17 cellular contexts compared by ENCODE assay signal in the genomic region with DNA sequence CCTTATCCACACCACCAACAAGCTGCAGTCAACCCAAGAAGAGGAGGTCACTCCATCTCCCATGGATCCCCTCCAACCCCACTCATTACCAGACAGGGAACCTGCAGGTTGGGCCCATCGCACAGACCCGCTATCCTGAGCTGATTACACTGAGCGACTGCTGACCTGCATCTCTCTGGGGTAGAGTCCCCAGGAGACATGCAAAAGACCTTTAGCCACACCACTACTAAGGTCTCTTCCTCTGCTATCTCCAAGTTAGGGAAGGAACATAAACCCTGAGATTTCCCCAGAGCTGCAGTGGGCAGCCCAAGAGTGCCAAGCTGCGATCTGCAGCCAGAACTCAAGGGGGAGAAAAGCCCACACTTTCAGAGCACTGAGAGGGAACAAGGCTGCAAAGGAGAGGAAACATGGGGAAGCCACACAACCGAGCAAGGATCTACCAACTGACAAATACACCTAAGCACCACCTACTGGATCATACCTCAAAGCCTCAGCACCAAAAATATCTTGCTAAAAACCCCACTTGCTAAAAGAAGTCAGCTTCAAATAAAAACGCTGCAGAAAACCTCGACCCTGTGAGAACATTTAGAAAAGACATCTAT.
DNase-seq lines count a peak whose midpoint lies in the region; ATAC-seq and TF ChIP-seq lines count a peak whose summit lies in the region.
"Had no signal": no experiment of that assay in that cellular context is flagged by ENCODE, and none has a peak within 500 bp of the region (broad histone marks: within the 10 kb centered on the region; RNA-seq: fewer than 3 reads in every experiment).

No MANE protein-coding gene starts in this region.

- 0 out of 2 replicates have a peak, but pooled peaks cover 2% of the 10 kb centered on the region for H3K27me3 Mint-ChIP-seq in WTC11 (ENCODE audit: low read depth)

- no peak for DNase-seq in WTC11 (ENCODE audit: low spot score)
- DNase-seq in effector CD4-positive, alpha-beta T cell = no peak
- no peak for DNase-seq in heart left ventricle
- no peak for DNase-seq in activated naive CD4-positive, alpha-beta T cell treated with anti-CD3 and anti-CD28 coated beads, Interleukin-2, amount 50 U/mL, for 72 hours (ENCODE audit: low spot score in 2 of 2)
- no peak for DNase-seq in NCI-H526 treated with DMSO at 0.1 percent for 48 hours (lab: John Stamatoyannopoulos, UW)
- DNase-seq: activated CD4-positive, CD25-positive, alpha-beta regulatory T cell; activated effector memory CD4-positive, alpha-beta T cell treated with Interleukin-2 at 50 U/mL for 16 hours; Caco-2; cortex of kidney; HCEC 1CT; RPMI8226; stimulated activated CD4-positive, alpha-beta T cell treated with anti-CD3 and anti-CD28 coated beads, Interleukin-2, amount 100 ng/mL, for 48 hours; tibial artery had no signal

- POLR2A ChIA-PET in WTC11 (lab: Charles Lee) = interaction anchor here (0.8 kb wide), 1 partner anchor 9 kb away, joined by 3 read pairs; no protein-coding TSS in a partner anchor

- peaks cover 14% of the 10 kb centered on the region for H3K4me1 Mint-ChIP-seq in WTC11

- H3K36me3 ChIP-seq in heart left ventricle = no peaks in the 10 kb centered on the region
- H3K36me3 ChIP-seq: tibial artery had no signal

- peaks cover 7% of the 10 kb centered on the region; the same call in 1 of the 2 replicates for H3K36me3 Mint-ChIP-seq in WTC11
- H3K36me3 Mint-ChIP-seq in activated naive CD4-positive, alpha-beta T cell treated with anti-CD3 and anti-CD28 coated beads, Interleukin-2, amount 50 U/mL, for 72 hours = no peaks in the 10 kb centered on the region

- no peak overlapping the region for H3K27ac ChIP-seq in heart left ventricle
- H3K27ac ChIP-seq: tibial artery had no signal

- no peaks in the 10 kb centered on the region for H3K27me3 ChIP-seq in heart left ventricle
- H3K27me3 ChIP-seq: tibial artery had no signal

- intact Hi-C loops in heart left ventricle (cut with DNase I) = no loop called here

- TF ChIP-seq CTCF in WTC11 (IDR thresholded peaks at IDR 0.05) (no peak), heart left ventricle (IDR thresholded peaks at IDR 0.05) (no peak)

- ATAC-seq in GM18498 (IDR thresholded peaks at IDR 0.05; ENCODE audit: unreplicated experiment) (peak; percentile 67), GM19455 (IDR thresholded peaks at IDR 0.05; ENCODE audit: unreplicated experiment) (peak; percentile 45), HG02884 (IDR thresholded peaks at IDR 0.05; ENCODE audit: unreplicated experiment) (peak; percentile 56), WTC11 (peak; percentile 69), heart left ventricle (no peak)
- ATAC-seq in activated naive CD4-positive, alpha-beta T cell treated with anti-CD3 and anti-CD28 coated beads, Interleukin-2, amount 50 U/mL, for 72 hours = no peak

- no peaks in the 10 kb centered on the region for H3K4me1 ChIP-seq in heart left ventricle
- H3K4me1 ChIP-seq: Caco-2, tibial artery had no signal

- H3K4me3 ChIP-seq in heart left ventricle = no peak overlapping the region
- H3K4me3 ChIP-seq: tibial artery had no signal

- H3K4me3 Mint-ChIP-seq in WTC11 = no peak overlapping the region
- H3K4me3 Mint-ChIP-seq: T-helper 1 cell treated with Interleukin-12 subunit alpha and Interleukin-12 subunit beta and Interleukin-4 antibody, amounts not matched to agents 30 μg/mL and 1 μg/mL, for 36 hours had no signal

- CTCF ChIA-PET in WTC11 (lab: Charles Lee) = interaction anchor here (0.6 to 1.0 kb wide), 3 partner anchors 76 to 161 kb away, joined by 3 read pairs; no protein-coding TSS in a partner anchor

- no peak overlapping the region for H3K27ac Mint-ChIP-seq in WTC11
- no peak overlapping the region for H3K27ac Mint-ChIP-seq in activated naive CD4-positive, alpha-beta T cell treated with anti-CD3 and anti-CD28 coated beads, Interleukin-2, amount 50 U/mL, for 72 hours
- H3K27ac Mint-ChIP-seq: T-helper 1 cell treated with Interleukin-12 subunit alpha and Interleukin-12 subunit beta and Interleukin-4 antibody, amounts not matched to agents 30 μg/mL and 1 μg/mL, for 36 hours had no signal

- WGBS in heart left ventricle, 4 donors = 82 to 89% (median 85%) methylated on average over 7 of the region's 7 CpGs

- TF ChIP-seq POLR2A in heart left ventricle (IDR thresholded peaks at IDR 0.05) = no peak

- H3K9me3 Mint-ChIP-seq in WTC11 = peaks cover 10% of the 10 kb centered on the region
- H3K9me3 Mint-ChIP-seq in activated naive CD4-positive, alpha-beta T cell treated with anti-CD3 and anti-CD28 coated beads, Interleukin-2, amount 50 U/mL, for 72 hours = peaks cover 15 to 21% of the 10 kb centered on the region in 2 donors

- peaks cover 0 to 19% (median 0%) of the 10 kb centered on the region in 12 donors for H3K9me3 ChIP-seq in heart left ventricle
- H3K9me3 ChIP-seq: Caco-2, tibial artery had no signal

TF ChIP-seq in WTC11, 78 proteins besides CTCF, POLR2A, EP300 and RAD21 (continues in another document):
- TF ChIP-seq ARID4B (CRISPR knock-in tag; IDR thresholded peaks at IDR 0.05; ENCODE audit: borderline replicate concordance) (no peak), IRF2 (CRISPR knock-in tag; IDR thresholded peaks at IDR 0.05; ENCODE audit: borderline replicate concordance, low read depth) (no peak), ZNF671 (CRISPR knock-in tag; IDR thresholded peaks at IDR 0.05) (no peak), GTF2I (CRISPR knock-in tag; conservative IDR thresholded peaks at IDR 0.05) (no peak), NFYB (CRISPR knock-in tag; conservative IDR thresholded peaks at IDR 0.05; ENCODE audit: low read depth) (no peak), ZNF281 (CRISPR knock-in tag; IDR thresholded peaks at IDR 0.05) (no peak), CBFB (CRISPR knock-in tag; IDR thresholded peaks at IDR 0.05; ENCODE audit: low read depth) (no peak), ETV6 (CRISPR knock-in tag; IDR thresholded peaks at IDR 0.05) (no peak), MYBL2 (CRISPR knock-in tag; IDR thresholded peaks at IDR 0.05) (no peak), ZNF121 (CRISPR knock-in tag; IDR thresholded peaks at IDR 0.05) (no peak), TCF7 (CRISPR knock-in tag; IDR thresholded peaks at IDR 0.05; ENCODE audit: low read depth) (no peak)

Comparison
In these comparisons a context has a peak if more than half of its experiments do, and no peak if none do; other contexts are left out.
1. ATAC-seq: peak in GM18498 (single experiment), GM19455 (single experiment), HG02884 (single experiment) and WTC11 (single experiment); none in heart left ventricle (0 of 4) and activated naive CD4-positive, alpha-beta T cell treated with anti-CD3 and anti-CD28 coated beads, Interleukin-2, amount 50 U/mL, for 72 hours (0 of 2).